In the genomic region with DNA sequence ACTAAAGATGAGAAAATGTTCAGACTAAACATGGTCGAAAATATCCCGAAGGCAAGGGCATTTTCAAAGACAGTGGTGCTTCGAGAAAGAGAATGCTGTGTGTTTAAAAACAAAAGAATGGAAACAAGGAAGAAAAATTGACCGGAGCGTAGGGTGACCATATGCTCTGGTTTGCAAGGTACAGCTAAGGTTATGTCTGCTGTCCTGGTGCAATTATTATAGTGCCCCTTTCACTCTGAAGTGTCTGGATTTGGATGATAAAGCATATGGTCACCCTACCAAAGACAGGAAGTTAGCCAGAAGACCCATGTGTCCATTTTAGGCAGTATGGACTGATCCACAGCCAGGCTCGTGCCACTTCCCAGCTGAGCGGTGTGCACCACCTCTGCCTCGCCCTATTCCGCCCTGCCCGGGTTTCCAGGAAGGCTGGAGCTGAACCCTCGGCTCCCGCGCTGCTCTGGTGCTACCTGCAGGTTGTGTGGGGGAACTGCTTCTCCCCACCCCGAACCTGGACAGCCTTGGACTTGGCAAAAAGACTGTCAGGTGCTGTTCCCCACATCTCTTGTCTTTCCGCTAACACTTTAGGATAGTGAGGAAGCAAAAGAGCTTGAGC, we compare ENCODE assay signal across 9 cellular contexts. TPM values are rescaled to one million over a fixed set of nuclear protein-coding genes. Genes with fewer than 3 reads are reported as not detected.
DNase-seq lines count a peak whose midpoint lies in the region; ATAC-seq and TF ChIP-seq lines count a peak whose summit lies in the region.
"Had no signal": no experiment of that assay in that cellular context is flagged by ENCODE, and none has a peak within 500 bp of the region (broad histone marks: within the 10 kb centered on the region; RNA-seq: fewer than 3 reads in every experiment).

No MANE protein-coding gene starts in this region.

- H3K9me3 ChIP-seq in adipocyte (ENCODE audit: control insufficient read depth, low read length): peaks cover 10% of the 10 kb centered on the region

- no peak overlapping the region for H3K4me3 ChIP-seq in adipocyte (ENCODE audit: low read length)

- no peak overlapping the region for H3K9ac ChIP-seq in adipocyte (ENCODE audit: low read length)

- DNase-seq in GM19238 (ENCODE audit: insufficient read length, low spot score) (peak; percentile 42), NCI-H526 treated with DMSO at 0.1 percent for 48 hours (lab: John Stamatoyannopoulos, UW) (peak; percentile 36), adipocyte (ENCODE audit: low read depth) (peak; percentile 14), left lobe of liver (ENCODE audit: low spot score) (peak; percentile 57), medulla oblongata (ENCODE audit: extremely low spot score) (no peak), NK-92 (lab: John Stamatoyannopoulos, UW; ENCODE audit: unreplicated experiment) (no peak)

- no peak overlapping the region for H3K27ac ChIP-seq in C4-2B

- H3K27me3 ChIP-seq in adipocyte (replicated peaks; ENCODE audit: control insufficient read depth, insufficient read depth, low read length): peaks cover 35% of the 10 kb centered on the region

- peaks cover 12% of the 10 kb centered on the region for H3K4me1 ChIP-seq in adipocyte (ENCODE audit: control insufficient read depth, insufficient read depth, low read length)

- ATAC-seq in left lobe of liver (peak; percentile 99), GM21360 (IDR thresholded peaks at IDR 0.05; ENCODE audit: unreplicated experiment) (no peak)

- no peaks in the 10 kb centered on the region for H3K36me3 ChIP-seq in adipocyte (ENCODE audit: control insufficient read depth, insufficient read depth, low read length, severe bottlenecking)

- TF ChIP-seq CTCF in C4-2B (conservative IDR thresholded peaks at IDR 0.05): peak; percentile 79

RNA-seq across cellular contexts. Expression of gene GOLGA6D, which starts 25.2 kb away (rescaled TPM):
- total RNA-seq in left lobe of liver: 0.45 TPM

RNA-seq across cellular contexts. Expression of gene COMMD4, which starts 28.0 kb away (rescaled TPM):
- total RNA-seq in left lobe of liver: 33.6 TPM

RNA-seq across cellular contexts. Expression of gene NEIL1, which starts 39.0 kb away (rescaled TPM):
- total RNA-seq in left lobe of liver: 43.2 TPM

RNA-seq across cellular contexts. Expression of gene GOLGA6C, which starts 49.8 kb away (rescaled TPM):
- not detected for total RNA-seq in left lobe of liver
- total RNA-seq: temporal lobe had no signal

Comparison
In these comparisons a context has a peak if more than half of its experiments do, and no peak if none do; other contexts are left out.
1. DNase-seq: peak in GM19238 (single experiment), NCI-H526 treated with DMSO at 0.1 percent for 48 hours (single experiment), adipocyte (single experiment) and left lobe of liver (single experiment); none in medulla oblongata (single experiment) and NK-92 (single experiment).